ENCODE assay signal across 34 cellular contexts in genomic region chr3:102290241-102290640, GRCh38.
"Had no signal": no experiment of that assay in that cellular context is flagged by ENCODE, and none has a peak within 500 bp of the region (broad histone marks: within the 10 kb centered on the region; RNA-seq: fewer than 3 reads in every experiment).

No MANE protein-coding gene starts in this region.

- H3K36me3 Mint-ChIP-seq: activated CD4-positive, alpha-beta memory T cell treated with anti-CD3 and anti-CD28 coated beads for 36 hours; activated CD8-positive, alpha-beta memory T cell treated with anti-CD3 and anti-CD28 coated beads, Interleukin-2, amount 10 ng/mL, durations not matched to agents 7 days and 5 days; activated naive CD4-positive, alpha-beta T cell treated with anti-CD3 and anti-CD28 coated beads, Interleukin-2, amount 50 U/mL, for 24 hours; activated naive CD8-positive, alpha-beta T cell treated with anti-CD3 and anti-CD28 coated beads for 36 hours had no signal

- H3K4me3 Mint-ChIP-seq: activated B cell treated with CpG ODN at 0.5 μM for 24 hours; activated CD4-positive, alpha-beta memory T cell treated with anti-CD3 and anti-CD28 coated beads for 36 hours; activated CD8-positive, alpha-beta memory T cell treated with anti-CD3 and anti-CD28 coated beads, Interleukin-2, amount 10 ng/mL, durations not matched to agents 7 days and 5 days; activated CD8-positive, alpha-beta T cell treated with anti-CD3 and anti-CD28 coated beads, Interleukin-2, amount 10 ng/mL, durations not matched to agents 7 days and 5 days; activated naive CD4-positive, alpha-beta T cell treated with anti-CD3 and anti-CD28 coated beads for 36 hours; activated naive CD4-positive, alpha-beta T cell treated with anti-CD3 and anti-CD28 coated beads, Interleukin-2, amount 50 U/mL, for 24 hours; activated naive CD8-positive, alpha-beta T cell treated with anti-CD3 and anti-CD28 coated beads for 36 hours; activated naive CD8-positive, alpha-beta T cell treated with anti-CD3 and anti-CD28 coated beads, Interleukin-2, amount 50 U/mL, for 24 hours; activated T-helper 1 cell treated with anti-CD3 and anti-CD28 coated beads, Interleukin-12 subunit alpha, Interleukin-12 subunit beta, Interleukin-2, Interleukin-4 antibody, amounts not matched to agents 30 ng/mL and 10 ng/mL and 1 ng/mL, durations not matched to agents 14 hours and 24 hours and 36 hours; T-helper 17 cell; T-helper 2 cell treated with Interferon-gamma antibody and Interleukin-4, amounts not matched to agents 5 μg/mL and 100 μg/mL, for 36 hours had no signal

- H3K27ac Mint-ChIP-seq: activated B cell treated with CpG ODN at 0.5 μM for 24 hours; activated CD4-positive, alpha-beta memory T cell treated with anti-CD3 and anti-CD28 coated beads for 36 hours; activated CD8-positive, alpha-beta memory T cell treated with anti-CD3 and anti-CD28 coated beads, Interleukin-2, amount 10 ng/mL, durations not matched to agents 7 days and 5 days; activated CD8-positive, alpha-beta T cell treated with anti-CD3 and anti-CD28 coated beads, Interleukin-2, amount 10 ng/mL, durations not matched to agents 7 days and 5 days; activated naive CD4-positive, alpha-beta T cell treated with anti-CD3 and anti-CD28 coated beads for 36 hours; activated naive CD4-positive, alpha-beta T cell treated with anti-CD3 and anti-CD28 coated beads, Interleukin-2, amount 50 U/mL, for 24 hours; activated naive CD8-positive, alpha-beta T cell treated with anti-CD3 and anti-CD28 coated beads for 36 hours; activated naive CD8-positive, alpha-beta T cell treated with anti-CD3 and anti-CD28 coated beads, Interleukin-2, amount 50 U/mL, for 24 hours; activated T-helper 1 cell treated with anti-CD3 and anti-CD28 coated beads, Interleukin-12 subunit alpha, Interleukin-12 subunit beta, Interleukin-2, Interleukin-4 antibody, amounts not matched to agents 30 ng/mL and 10 ng/mL and 1 ng/mL, durations not matched to agents 14 hours and 24 hours and 36 hours; activated T-helper 2 cell treated with anti-CD3 and anti-CD28 coated beads, Interferon-gamma antibody, Interleukin-2, Interleukin-4, amounts not matched to agents 10 μg/mL and 5 μg/mL and 100 μg/mL, durations not matched to agents 14 hours and 24 hours and 36 hours; T-helper 17 cell; T-helper 2 cell treated with Interferon-gamma antibody and Interleukin-4, amounts not matched to agents 5 μg/mL and 100 μg/mL, for 36 hours had no signal

- H3K27ac ChIP-seq: adrenal gland, body of pancreas, epithelial cell of prostate, esophagus squamous epithelium, gastroesophageal sphincter, heart right ventricle, WERI-Rb-1 had no signal

- H3K4me1 ChIP-seq: adrenal gland, body of pancreas, esophagus squamous epithelium, gastroesophageal sphincter, heart right ventricle had no signal

- H3K27me3 ChIP-seq: adrenal gland, body of pancreas, esophagus squamous epithelium, gastroesophageal sphincter, heart right ventricle had no signal

- H3K4me3 ChIP-seq: adrenal gland, body of pancreas, esophagus squamous epithelium, gastroesophageal sphincter, heart right ventricle had no signal

- DNase-seq: activated B cell treated with CpG ODN at 0.5 μM for 24 hours; activated CD4-positive, alpha-beta memory T cell treated with anti-CD3 and anti-CD28 coated beads for 36 hours; activated CD4-positive, alpha-beta T cell treated with anti-CD3 and anti-CD28 coated beads for 48 hours; activated CD4-positive, alpha-beta T cell treated with anti-CD3 and anti-CD28 coated beads, Interleukin-2, amount 50 U/mL, for 1 hour; activated CD8-positive, alpha-beta memory T cell treated with anti-CD3 and anti-CD28 coated beads, Interleukin-2, amount 10 ng/mL, durations not matched to agents 7 days and 5 days; activated CD8-positive, alpha-beta memory T cell treated with anti-CD3 and anti-CD28 coated beads, Interleukin-2, amount 50 U/mL, for 4 hours; activated CD8-positive, alpha-beta T cell treated with anti-CD3 and anti-CD28 coated beads, Interleukin-2, amount 10 ng/mL, durations not matched to agents 7 days and 5 days; activated effector memory CD4-positive, alpha-beta T cell treated with anti-CD3 and anti-CD28 coated beads, Interleukin-2, amount 50 U/mL, for 16 hours; activated naive CD4-positive, alpha-beta T cell treated with anti-CD3 and anti-CD28 coated beads for 36 hours; activated naive CD8-positive, alpha-beta T cell treated with anti-CD3 and anti-CD28 coated beads for 36 hours; activated naive CD8-positive, alpha-beta T cell treated with anti-CD3 and anti-CD28 coated beads, Interleukin-2, amount 50 U/mL, for 24 hours; activated T-cell treated with anti-CD3 and anti-CD28 coated beads, Interleukin-2, amount 50 U/mL, for 1 hour; activated T-cell treated with anti-CD3 and anti-CD28 coated beads, Interleukin-2, amount 50 U/mL, for 48 hours; adrenal gland; amygdala; aorta; body of pancreas; caudate nucleus; cortex of kidney; dermis blood vessel endothelial cell; effector CD8-positive, alpha-beta T cell; esophagus squamous epithelium; foreskin melanocyte; heart right ventricle; T-helper 17 cell; T1000; WERI-Rb-1 had no signal

- H3K4me1 Mint-ChIP-seq: activated B cell treated with CpG ODN at 0.5 μM for 24 hours; activated CD8-positive, alpha-beta memory T cell treated with anti-CD3 and anti-CD28 coated beads, Interleukin-2, amount 10 ng/mL, durations not matched to agents 7 days and 5 days; activated naive CD4-positive, alpha-beta T cell treated with anti-CD3 and anti-CD28 coated beads, Interleukin-2, amount 50 U/mL, for 24 hours; activated naive CD8-positive, alpha-beta T cell treated with anti-CD3 and anti-CD28 coated beads for 36 hours; activated naive CD8-positive, alpha-beta T cell treated with anti-CD3 and anti-CD28 coated beads, Interleukin-2, amount 50 U/mL, for 24 hours; T-helper 17 cell had no signal

- H3K9me3 ChIP-seq: adrenal gland, body of pancreas, esophagus squamous epithelium had no signal

- H3K36me3 ChIP-seq: adrenal gland, esophagus squamous epithelium, gastroesophageal sphincter, heart right ventricle, WERI-Rb-1 had no signal

- ATAC-seq: activated CD4-positive, CD25-positive, alpha-beta regulatory T cell treated with anti-CD3 and anti-CD28 coated beads, Interleukin-2, amount 50 U/mL, for 24 hours; activated CD8-positive, alpha-beta memory T cell treated with anti-CD3 and anti-CD28 coated beads, Interleukin-2, amount 10 ng/mL, durations not matched to agents 7 days and 5 days; activated CD8-positive, alpha-beta T cell treated with anti-CD3 and anti-CD28 coated beads, Interleukin-2, amount 10 ng/mL, durations not matched to agents 7 days and 5 days; activated naive CD8-positive, alpha-beta T cell treated with anti-CD3 and anti-CD28 coated beads, Interleukin-2, amount 50 U/mL, for 24 hours; body of pancreas; gastroesophageal sphincter; heart right ventricle; T-helper 17 cell had no signal

- H3K9me3 Mint-ChIP-seq: activated naive CD8-positive, alpha-beta T cell treated with anti-CD3 and anti-CD28 coated beads for 36 hours; activated T-helper 2 cell treated with anti-CD3 and anti-CD28 coated beads, Interferon-gamma antibody, Interleukin-2, Interleukin-4, amounts not matched to agents 10 μg/mL and 5 μg/mL and 100 μg/mL, durations not matched to agents 14 hours and 24 hours and 36 hours; T-helper 2 cell treated with Interferon-gamma antibody and Interleukin-4, amounts not matched to agents 5 μg/mL and 100 μg/mL, for 36 hours had no signal
